In genomic region chr2:240589381-240589780, GRCh38 we compare ENCODE assay signal across 24 cellular contexts. TPM values are rescaled to one million over a fixed set of nuclear protein-coding genes. Genes with fewer than 3 reads are reported as not detected.
A peak's percentile ranks its signal among the peaks of the same experiment; 100 is the strongest.
DNase-seq lines count a peak whose midpoint lies in the region; ATAC-seq and TF ChIP-seq lines count a peak whose summit lies in the region.
"Had no signal": no experiment of that assay in that cellular context is flagged by ENCODE, and none has a peak within 500 bp of the region (broad histone marks: within the 10 kb centered on the region; RNA-seq: fewer than 3 reads in every experiment).

No MANE protein-coding gene starts in this region.

- no peak overlapping the region for H3K4me3 Mint-ChIP-seq in activated T-helper 17 cell treated with anti-CD3 and anti-CD28 coated beads, Interleukin-2, amount 50 U/mL, for 72 hours
- H3K4me3 Mint-ChIP-seq in osteocyte (ENCODE audit: unreplicated experiment), result no peak overlapping the region
- H3K4me3 Mint-ChIP-seq: endodermal cell had no signal

- no peaks in the 10 kb centered on the region for H3K9me3 ChIP-seq in BLaER1 treated with 17β-estradiol and CSF1 and Interleukin-3, amounts not matched to agents 10 nM and 100 nM (replicated peaks in 1 of 11)
- H3K9me3 ChIP-seq in NT2/D1 (ENCODE audit: insufficient read depth, low read length), result no peaks in the 10 kb centered on the region
- H3K9me3 ChIP-seq: adrenal gland, gastroesophageal sphincter had no signal

- intact Hi-C loops in Right ventricle myocardium superior (cut with DNase I), result no loop called here
- intact Hi-C loops in posterior vena cava (cut with DNase I), result no loop called here

- DNase-seq in NT2/D1 (ENCODE audit: low read depth, low spot score) (no peak), Right ventricle myocardium superior (peak; percentile 9), posterior vena cava (ENCODE audit: low spot score) (peak; percentile 75), NCI-H2171 (lab: John Stamatoyannopoulos, UW) (no peak), osteocyte (ENCODE audit: extremely low spot score, unreplicated experiment) (no peak)
- DNase-seq: activated B cell treated with CpG ODN at 0.5 μM for 24 hours; activated CD4-positive, alpha-beta T cell treated with anti-CD3 and anti-CD28 coated beads, Interleukin-2, amount 50 U/mL, for 4 hours; activated CD8-positive, alpha-beta memory T cell treated with anti-CD3 and anti-CD28 coated beads, Interleukin-2, amount 50 U/mL, for 48 hours; activated gamma-delta T cell treated with Interleukin-2 at 50 U/mL for 16 hours; adrenal gland; DMS79; endodermal cell; NCI-H1105; NCI-H510A; retina; stimulated activated CD4-positive, alpha-beta T cell treated with anti-CD3 and anti-CD28 coated beads, Interleukin-15, amount 100 ng/mL, for 24 hours; T1000 had no signal

- H4K20me1 ChIP-seq in BLaER1 treated with 17β-estradiol and CSF1 and Interleukin-3, amounts not matched to agents 10 nM and 100 nM, result peaks cover 70 to 87% (median 74%) of the 10 kb centered on the region in 11 experiments; a peak in 21 of 22 replicates

- H3K36me3 ChIP-seq in BLaER1 treated with 17β-estradiol and CSF1 and Interleukin-3, amounts not matched to agents 10 nM and 100 nM, result peaks cover 48 to 56% (median 55%) of the 10 kb centered on the region in 11 experiments
- peaks cover 58% of the 10 kb centered on the region for H3K36me3 ChIP-seq in NT2/D1 (ENCODE audit: insufficient read depth, insufficient read length, low read length)

- H3K27ac ChIP-seq in BLaER1 treated with 17β-estradiol and CSF1 and Interleukin-3, amounts not matched to agents 10 nM and 100 nM, result no peak overlapping the region
- H3K27ac ChIP-seq: adrenal gland, coronary artery, gastroesophageal sphincter had no signal

- peaks cover 28 to 37% (median 33%) of the 10 kb centered on the region in 10 experiments for H3K4me1 ChIP-seq in BLaER1 treated with 17β-estradiol and CSF1 and Interleukin-3, amounts not matched to agents 10 nM and 100 nM
- H3K4me1 ChIP-seq in NT2/D1 (ENCODE audit: insufficient read depth, insufficient read length), result peaks cover 18% of the 10 kb centered on the region

- no peak overlapping the region for H3K4me3 ChIP-seq in BLaER1 treated with 17β-estradiol and CSF1 and Interleukin-3, amounts not matched to agents 10 nM and 100 nM
- H3K4me3 ChIP-seq in NT2/D1 (ENCODE audit: insufficient read length, low read depth), result no peak overlapping the region
- H3K4me3 ChIP-seq: adrenal gland, coronary artery, gastroesophageal sphincter, lung had no signal

- no peak for ATAC-seq in Right ventricle myocardium superior (ENCODE audit: poor library complexity)
- no peak for ATAC-seq in activated T-helper 17 cell treated with anti-CD3 and anti-CD28 coated beads, Interleukin-2, amount 50 U/mL, for 72 hours (replicated peaks)
- ATAC-seq: gastroesophageal sphincter had no signal

- H3K9me3 Mint-ChIP-seq in activated T-helper 17 cell treated with anti-CD3 and anti-CD28 coated beads, Interleukin-2, amount 50 U/mL, for 72 hours, result no peaks in the 10 kb centered on the region
- H3K9me3 Mint-ChIP-seq in osteocyte (ENCODE audit: unreplicated experiment), result no peaks in the 10 kb centered on the region
- H3K9me3 Mint-ChIP-seq: activated B cell treated with CpG ODN at 0.5 μM for 24 hours; CD8-positive, alpha-beta memory T cell; endodermal cell had no signal

- no peak for TF ChIP-seq CTCF in osteocyte (IDR thresholded peaks at IDR 0.05)

- peaks cover 19% of the 10 kb centered on the region for H3K36me3 Mint-ChIP-seq in activated T-helper 17 cell treated with anti-CD3 and anti-CD28 coated beads, Interleukin-2, amount 50 U/mL, for 72 hours (ENCODE audit: low read depth)
- H3K36me3 Mint-ChIP-seq in osteocyte (ENCODE audit: unreplicated experiment), result no peaks in the 10 kb centered on the region

- H3K4me2 ChIP-seq in BLaER1 treated with 17β-estradiol and CSF1 and Interleukin-3, amounts not matched to agents 10 nM and 100 nM, result peak overlapping the region in 7 of 11 experiments; percentile 93 to 100 (median 99); a peak in 6 of 22 replicates

- H3K9ac ChIP-seq in BLaER1 treated with 17β-estradiol and CSF1 and Interleukin-3, amounts not matched to agents 10 nM and 100 nM, result peak overlapping the region in 8 of 11 experiments; percentile 21 to 99 (median 94); a peak in 8 of 22 replicates
- H3K9ac ChIP-seq in NT2/D1 (ENCODE audit: insufficient read length, low read depth), result peak overlapping the region; percentile 61

- H3K27me3 Mint-ChIP-seq in activated T-helper 17 cell treated with anti-CD3 and anti-CD28 coated beads, Interleukin-2, amount 50 U/mL, for 72 hours, result no peaks in the 10 kb centered on the region
- H3K27me3 Mint-ChIP-seq in osteocyte (ENCODE audit: unreplicated experiment), result no peaks in the 10 kb centered on the region
- H3K27me3 Mint-ChIP-seq: activated B cell treated with CpG ODN at 0.5 μM for 24 hours had no signal

- H3K27me3 ChIP-seq in BLaER1 treated with 17β-estradiol and CSF1 and Interleukin-3, amounts not matched to agents 10 nM and 100 nM, result no peaks in the 10 kb centered on the region
- H3K27me3 ChIP-seq in NT2/D1 (ENCODE audit: insufficient read depth, insufficient read length), result peaks cover 3% of the 10 kb centered on the region
- H3K27me3 ChIP-seq: adrenal gland, gastroesophageal sphincter had no signal

- peaks cover 25% of the 10 kb centered on the region for H3K4me1 Mint-ChIP-seq in activated T-helper 17 cell treated with anti-CD3 and anti-CD28 coated beads, Interleukin-2, amount 50 U/mL, for 72 hours
- H3K4me1 Mint-ChIP-seq in osteocyte (ENCODE audit: unreplicated experiment), result peaks cover 32% of the 10 kb centered on the region

- H3K27ac Mint-ChIP-seq in activated T-helper 17 cell treated with anti-CD3 and anti-CD28 coated beads, Interleukin-2, amount 50 U/mL, for 72 hours, result no peak overlapping the region
- no peak overlapping the region for H3K27ac Mint-ChIP-seq in osteocyte (ENCODE audit: unreplicated experiment)
- H3K27ac Mint-ChIP-seq: activated B cell treated with CpG ODN at 0.5 μM for 24 hours, endodermal cell had no signal

RNA-seq across cellular contexts. Expression of gene CAPN10, which starts 2.8 kb away (rescaled TPM):
- total RNA-seq in Right ventricle myocardium superior (49.7 TPM), posterior vena cava (10 to 100 TPM; 18.6 to 22.6 TPM), osteocyte (37.7 and 40.3 TPM in 2 replicates)
- 10 to 100 TPM; 28.6 to 42.3 TPM for total RNA-seq in activated T-helper 17 cell treated with anti-CD3 and anti-CD28 coated beads, Interleukin-2, amount 50 U/mL, for 72 hours

RNA-seq across cellular contexts. Expression of gene RNPEPL1, which starts 21.1 kb away (rescaled TPM):
- total RNA-seq in Right ventricle myocardium superior, result 89.5 TPM
- 10 to 100 TPM; 47.1 to 49.3 TPM for total RNA-seq in posterior vena cava
- 10 to 100 TPM; 27.2 to 52.7 TPM for total RNA-seq in activated T-helper 17 cell treated with anti-CD3 and anti-CD28 coated beads, Interleukin-2, amount 50 U/mL, for 72 hours
- total RNA-seq in osteocyte, result 56.5 and 64.0 TPM in 2 replicates

RNA-seq across cellular contexts. Expression of gene DUSP28, which starts 29.2 kb away (rescaled TPM):
- total RNA-seq in Right ventricle myocardium superior (11.5 TPM), posterior vena cava (1 to 10 TPM; 2.0 to 2.3 TPM), osteocyte (3.8 and 5.9 TPM in 2 replicates)
- total RNA-seq in activated T-helper 17 cell treated with anti-CD3 and anti-CD28 coated beads, Interleukin-2, amount 50 U/mL, for 72 hours, result 1 to 10 TPM; 3.6 to 8.3 TPM

RNA-seq across cellular contexts. Expression of gene ANKMY1, which starts 31.6 kb away (rescaled TPM):
- total RNA-seq in Right ventricle myocardium superior, result 5.6 TPM
- 10 to 100 TPM in 1 of 2 donors, 1 to 10 TPM in 1; 7.1 to 12.9 TPM for total RNA-seq in posterior vena cava
- 10 to 100 TPM; 14.5 to 28.8 TPM for total RNA-seq in activated T-helper 17 cell treated with anti-CD3 and anti-CD28 coated beads, Interleukin-2, amount 50 U/mL, for 72 hours
- total RNA-seq in osteocyte, result 16.9 and 28.5 TPM in 2 replicates

RNA-seq across cellular contexts. Expression of gene GPR35, which starts 35.9 kb away (rescaled TPM):
- total RNA-seq in Right ventricle myocardium superior (2.0 TPM), posterior vena cava (1 to 10 TPM; 1.2 to 1.8 TPM), osteocyte (2.5 and 3.6 TPM in 2 replicates)
- 1 to 10 TPM; 2.0 to 4.4 TPM for total RNA-seq in activated T-helper 17 cell treated with anti-CD3 and anti-CD28 coated beads, Interleukin-2, amount 50 U/mL, for 72 hours
- total RNA-seq: H1 had no signal

Comparison
In these comparisons a context has a peak if more than half of its experiments do, and no peak if none do; other contexts are left out.
1. DNase-seq: peak in Right ventricle myocardium superior (single experiment) and posterior vena cava (single experiment); none in NT2/D1 (single experiment), NCI-H2171 (single experiment) and osteocyte (single experiment).